ENCODE assay signal across 10 cellular contexts in the genomic region with DNA sequence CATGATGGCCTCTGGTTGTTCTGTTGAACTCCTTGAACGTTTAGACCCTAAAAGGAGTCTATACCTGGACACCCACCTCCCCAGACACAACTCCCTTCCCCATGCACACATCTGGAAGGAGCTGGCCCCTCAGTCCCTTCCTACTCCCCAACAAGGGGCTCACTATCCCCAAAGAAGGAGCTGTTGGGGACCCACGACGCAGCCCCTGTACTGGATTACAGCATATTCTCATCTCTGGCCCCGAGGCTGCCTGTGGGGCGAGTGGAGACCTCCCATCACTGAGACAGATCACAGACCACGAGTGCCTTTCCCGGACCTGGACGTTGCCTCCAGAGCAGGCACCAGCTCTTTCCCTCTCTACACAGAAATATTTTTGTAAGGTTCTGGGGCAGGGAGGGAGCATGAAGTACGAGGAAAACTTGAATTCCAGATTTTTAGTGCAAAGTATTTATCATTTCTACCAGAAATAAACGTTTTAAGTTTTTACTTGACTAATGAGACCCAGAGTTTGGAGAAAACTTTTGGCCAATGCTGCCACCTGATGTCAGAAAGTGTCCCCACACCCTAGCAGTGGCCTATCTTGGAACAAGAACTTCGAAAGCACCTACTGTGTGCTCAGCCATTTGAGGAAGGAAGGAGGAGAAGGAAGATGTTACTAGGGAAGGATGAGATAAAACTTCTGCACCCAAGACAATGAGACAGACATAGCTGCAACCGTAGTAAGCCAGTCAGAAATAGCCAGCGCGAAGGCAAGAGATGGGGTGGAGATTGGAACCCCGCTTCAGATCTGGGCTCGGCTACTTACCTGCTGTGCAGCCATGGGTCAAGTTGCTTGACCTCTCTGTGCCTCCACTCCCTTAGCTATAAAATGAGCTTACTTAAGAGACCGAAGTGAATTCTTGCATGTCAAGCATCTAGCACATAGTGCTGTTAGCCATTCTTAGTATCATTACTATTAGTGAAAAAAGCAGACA. TPM values are rescaled to one million over a fixed set of nuclear protein-coding genes. Genes with fewer than 3 reads are reported as not detected.
DNase-seq lines count a peak whose midpoint lies in the region; ATAC-seq, FAIRE-seq and TF ChIP-seq lines count a peak whose summit lies in the region.
"Had no signal": no experiment of that assay in that cellular context is flagged by ENCODE, and none has a peak within 500 bp of the region (broad histone marks: within the 10 kb centered on the region; RNA-seq: fewer than 3 reads in every experiment).

No MANE protein-coding gene starts in this region.

- H3K36me3 Mint-ChIP-seq in stimulated activated effector memory CD8-positive, alpha-beta T cell treated with anti-CD3 and anti-CD28 coated beads, Interleukin-12 subunit alpha, Interleukin-12 subunit beta, amount 100 ng/mL, for 72 hours = no peaks in the 10 kb centered on the region

- H3K27me3 ChIP-seq in spleen (replicated peaks in 1 of 7) = peaks cover 0 to 30% (median 0%) of the 10 kb centered on the region in 7 donors

- peak overlapping the region in 1 of 8 donors; percentile 9 for H3K27ac ChIP-seq in spleen

- ATAC-seq in stimulated activated effector memory CD8-positive, alpha-beta T cell treated with anti-CD3 and anti-CD28 coated beads, Interleukin-12 subunit alpha, Interleukin-12 subunit beta, amount 100 ng/mL, for 72 hours = no peak

- no peak overlapping the region for H3K4me3 Mint-ChIP-seq in stimulated activated effector memory CD8-positive, alpha-beta T cell treated with anti-CD3 and anti-CD28 coated beads, Interleukin-12 subunit alpha, Interleukin-12 subunit beta, amount 100 ng/mL, for 72 hours
- H3K4me3 Mint-ChIP-seq: activated B cell treated with CpG ODN at 0.5 μM for 24 hours had no signal

- intact Hi-C loops in spleen (cut with DNase I; ENCODE audit: low total_unique reads) = loop anchor here (2.0 to 5.0 kb wide), 2 partner anchors 57 to 73 kb away; no protein-coding TSS in a partner anchor

- 63 to 71% (median 66%) methylated on average over 17 of the region's 17 CpGs for WGBS in spleen, 5 donors

- H3K4me3 ChIP-seq in spleen = no peak overlapping the region

- H3K4me1 Mint-ChIP-seq in stimulated activated effector memory CD8-positive, alpha-beta T cell treated with anti-CD3 and anti-CD28 coated beads, Interleukin-12 subunit alpha, Interleukin-12 subunit beta, amount 100 ng/mL, for 72 hours = peaks cover 5% of the 10 kb centered on the region

- H3K27ac Mint-ChIP-seq in stimulated activated effector memory CD8-positive, alpha-beta T cell treated with anti-CD3 and anti-CD28 coated beads, Interleukin-12 subunit alpha, Interleukin-12 subunit beta, amount 100 ng/mL, for 72 hours = no peak overlapping the region
- H3K27ac Mint-ChIP-seq: activated B cell treated with CpG ODN at 0.5 μM for 24 hours had no signal

- DNase-seq in NCI-H82 (lab: John Stamatoyannopoulos, UW) = peak; percentile 5
- DNase-seq in NCI-H82 treated with DMSO at 0.1 percent for 48 hours (lab: John Stamatoyannopoulos, UW; ENCODE audit: unreplicated experiment) = no peak
- peak; percentile 4 for DNase-seq in RCC 7860 (ENCODE audit: low spot score)
- peak; percentile 54 for DNase-seq in fibroblast of peridontal ligament (ENCODE audit: extremely low read depth)
- DNase-seq in spleen = no peak
- no peak for DNase-seq in LoVo (ENCODE audit: low spot score)
- no peak for DNase-seq in NCI-H1092 treated with DMSO at 0.1 percent for 48 hours (lab: John Stamatoyannopoulos, UW)
- no peak for DNase-seq in stimulated activated effector memory CD8-positive, alpha-beta T cell treated with anti-CD3 and anti-CD28 coated beads, Interleukin-12 subunit alpha, Interleukin-12 subunit beta, amount 100 ng/mL, for 72 hours (ENCODE audit: low spot score in 2 of 2)
- DNase-seq: activated B cell treated with CpG ODN at 0.5 μM for 24 hours had no signal

- TF ChIP-seq POLR2A in spleen (IDR thresholded peaks at IDR 0.05) = no peak

- no peaks in the 10 kb centered on the region for H3K9me3 Mint-ChIP-seq in stimulated activated effector memory CD8-positive, alpha-beta T cell treated with anti-CD3 and anti-CD28 coated beads, Interleukin-12 subunit alpha, Interleukin-12 subunit beta, amount 100 ng/mL, for 72 hours
- H3K9me3 Mint-ChIP-seq: activated B cell treated with CpG ODN at 0.5 μM for 24 hours had no signal

- TF ChIP-seq CTCF in spleen (IDR thresholded peaks at IDR 0.05 in 8 of 11, conservative IDR thresholded peaks at IDR 0.05 in 3 of 11) = peak; percentile 26 to 69 (median 52)

- H3K9me3 ChIP-seq in spleen = no peaks in the 10 kb centered on the region

- peaks cover 10 to 41% (median 27%) of the 10 kb centered on the region in 6 donors for H3K4me1 ChIP-seq in spleen

- FAIRE-seq in RCC 7860 (lab: Jason Lieb, UNC) = no peak
- FAIRE-seq: G401.6 had no signal

- peaks cover 0 to 36% (median 0%) of the 10 kb centered on the region in 6 donors for H3K36me3 ChIP-seq in spleen

RNA-seq across cellular contexts. Expression of gene POU2F3, which starts 10.2 kb away (rescaled TPM):
- under 1 TPM in 3 of 7 donors, not detected in 4; 0.22 to 0.27 (median 0.26) TPM for total RNA-seq in spleen
- under 1 TPM; 0.04 to 0.16 (median 0.05) TPM for polyA plus RNA-seq in spleen
- total RNA-seq: activated B cell treated with CpG ODN at 0.5 μM for 24 hours had no signal

RNA-seq across cellular contexts. Expression of gene OAF, which starts 18.9 kb away (rescaled TPM):
- 100 to 1,000 TPM in 1 of 7 donors, 10 to 100 TPM in 6; 28.3 to 148 (median 82.6) TPM for total RNA-seq in spleen
- polyA plus RNA-seq in spleen = 10 to 100 TPM; 10.6 to 44.1 (median 20.5) TPM

Comparison
In these comparisons a context has a peak if more than half of its experiments do, and no peak if none do; other contexts are left out.
1. DNase-seq: peak in NCI-H82 (single experiment), RCC 7860 (single experiment) and fibroblast of peridontal ligament (single experiment); none in NCI-H82 treated with DMSO at 0.1 percent for 48 hours (single experiment), spleen (single experiment), LoVo (single experiment), NCI-H1092 treated with DMSO at 0.1 percent for 48 hours (single experiment) and stimulated activated effector memory CD8-positive, alpha-beta T cell treated with anti-CD3 and anti-CD28 coated beads, Interleukin-12 subunit alpha, Interleukin-12 subunit beta, amount 100 ng/mL, for 72 hours (0 of 2).